Comparison of ENCODE assay signal across 7 cellular contexts in the genomic region with DNA sequence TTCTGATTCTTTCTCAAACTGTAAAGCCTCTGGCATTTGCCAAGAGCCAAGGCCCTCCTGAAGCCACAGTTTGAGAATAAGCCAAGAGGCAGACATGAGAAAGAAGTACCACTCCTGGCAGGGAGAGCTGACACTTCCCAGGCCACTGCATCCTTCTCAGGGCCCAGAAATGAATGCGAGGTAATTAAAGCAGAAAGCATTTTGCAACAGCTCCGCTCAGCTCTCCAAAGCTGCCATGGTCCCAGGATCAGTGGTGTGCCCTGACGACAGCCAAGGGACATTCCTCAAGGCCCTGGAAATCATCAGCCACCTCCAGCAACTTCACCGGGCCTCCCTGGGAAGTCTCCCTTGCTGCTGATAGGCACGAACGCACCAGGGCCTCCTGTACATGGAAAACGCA. TPM values are rescaled to one million over a fixed set of nuclear protein-coding genes. Genes with fewer than 3 reads are reported as not detected.
"Had no signal": no experiment of that assay in that cellular context is flagged by ENCODE, and none has a peak within 500 bp of the region (broad histone marks: within the 10 kb centered on the region; RNA-seq: fewer than 3 reads in every experiment).

No MANE protein-coding gene starts in this region.

RNA-seq across cellular contexts. Expression of a gene that starts 44.2 kb away (rescaled TPM):
- total RNA-seq: K562, M059J, PC-3, Peyer's patch, Right ventricle myocardium superior, SJSA1 had no signal
- polyA plus RNA-seq: K562, SK-N-SH had no signal
